21 cellular contexts compared by ENCODE assay signal in the genomic region with DNA sequence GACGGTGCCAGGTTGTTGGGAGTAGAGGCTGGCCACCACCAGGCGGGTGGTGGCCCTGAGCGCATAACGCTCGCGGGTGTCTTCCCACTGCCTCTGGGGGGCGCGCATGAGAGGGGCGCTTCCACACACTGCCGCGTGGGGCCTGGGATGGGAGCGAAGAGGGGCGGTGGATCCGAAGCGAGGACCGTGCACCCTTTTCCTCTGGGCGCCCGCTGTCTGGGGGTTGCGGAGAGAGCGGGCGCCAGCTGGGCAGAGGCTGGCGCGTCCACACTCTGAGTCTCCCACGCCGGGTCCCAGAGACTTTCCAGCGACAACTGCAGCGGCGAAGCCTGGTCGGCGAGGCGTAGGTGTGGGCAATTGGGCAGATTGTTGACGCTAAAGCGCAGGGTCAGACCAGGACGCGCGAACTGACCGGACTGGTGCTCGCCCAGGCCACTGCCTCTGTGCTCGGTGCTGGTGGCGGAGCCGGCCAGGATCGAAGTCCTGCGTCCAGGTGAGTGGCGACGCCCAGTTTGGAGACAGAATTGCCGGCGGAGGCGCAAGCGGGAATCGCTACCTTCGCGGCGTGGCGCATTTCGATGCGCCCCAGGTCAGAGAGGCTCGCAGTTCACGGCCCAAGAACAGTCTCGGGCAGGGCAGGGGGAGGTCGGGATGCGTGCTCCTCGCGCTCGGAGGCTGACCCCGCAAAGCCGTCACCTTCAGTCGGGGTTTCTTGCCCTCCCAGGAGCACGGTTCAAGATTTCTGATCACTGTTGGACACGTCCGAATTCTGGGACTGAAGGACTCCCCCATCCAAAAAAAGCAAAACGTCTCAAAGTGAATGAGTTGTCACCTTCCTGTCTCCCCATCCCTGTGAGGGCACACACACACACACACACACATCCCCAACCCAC. TPM values are rescaled to one million over a fixed set of nuclear protein-coding genes. Genes with fewer than 3 reads are reported as not detected.
"Had no signal": no experiment of that assay in that cellular context is flagged by ENCODE, and none has a peak within 500 bp of the region (broad histone marks: within the 10 kb centered on the region; RNA-seq: fewer than 3 reads in every experiment).

No MANE protein-coding gene starts in this region.

- H3K27ac ChIP-seq: body of pancreas, epithelial cell of prostate, lower lobe of right lung, right atrium auricular region, tibial artery had no signal

- H3K27ac Mint-ChIP-seq: effector memory CD8-positive, alpha-beta T cell; natural killer cell treated with Interleukin-12 subunit alpha and Interleukin-12 subunit beta and Interleukin-15 and Interleukin-18, amount 100 ng/mL, for 72 hours; T-cell had no signal

- H3K4me3 ChIP-seq: body of pancreas, lower lobe of right lung, right atrium auricular region, tibial artery had no signal

- H3K9me3 Mint-ChIP-seq: effector memory CD8-positive, alpha-beta T cell; natural killer cell treated with Interleukin-12 subunit alpha and Interleukin-12 subunit beta and Interleukin-15 and Interleukin-18, amount 100 ng/mL, for 72 hours had no signal

- H3K9me3 ChIP-seq: body of pancreas, lower lobe of right lung, right atrium auricular region, tibial artery had no signal

- H3K4me3 Mint-ChIP-seq: activated naive CD8-positive, alpha-beta T cell treated with anti-CD3 and anti-CD28 coated beads, Interleukin-2, amount 10 ng/mL, durations not matched to agents 7 days and 5 days; natural killer cell treated with Interleukin-12 subunit alpha and Interleukin-12 subunit beta and Interleukin-15 and Interleukin-18, amount 100 ng/mL, for 72 hours; T-cell had no signal

- ATAC-seq: activated CD4-positive, CD25-positive, alpha-beta regulatory T cell treated with anti-CD3 and anti-CD28 coated beads, Interleukin-2, amount 50 U/mL, for 24 hours; body of pancreas; effector memory CD8-positive, alpha-beta T cell; lower lobe of right lung; stimulated activated naive CD8-positive, alpha-beta T cell treated with anti-CD3 and anti-CD28 coated beads, Interleukin-15, Interleukin-2, amounts not matched to agents 100 U/mL and 50 U/mL, for 24 hours; T-cell had no signal

- H3K36me3 Mint-ChIP-seq: activated naive CD8-positive, alpha-beta T cell treated with anti-CD3 and anti-CD28 coated beads, Interleukin-2, amount 10 ng/mL, durations not matched to agents 7 days and 5 days; natural killer cell treated with Interleukin-12 subunit alpha and Interleukin-12 subunit beta and Interleukin-15 and Interleukin-18, amount 100 ng/mL, for 72 hours; T-cell had no signal

- H3K36me3 ChIP-seq: lower lobe of right lung, right atrium auricular region, tibial artery had no signal

- DNase-seq: activated naive CD8-positive, alpha-beta T cell treated with anti-CD3 and anti-CD28 coated beads, Interleukin-2, amount 10 ng/mL, durations not matched to agents 7 days and 5 days; amygdala; body of pancreas; effector memory CD8-positive, alpha-beta T cell; foreskin fibroblast; lower lobe of right lung; stimulated activated CD4-positive, alpha-beta T cell treated with anti-CD3 and anti-CD28 coated beads, Interleukin-12 subunit alpha, Interleukin-12 subunit beta, amount 100 ng/mL, for 4 hours; stimulated activated CD4-positive, alpha-beta T cell treated with anti-CD3 and anti-CD28 coated beads, Interleukin-2, amount 100 ng/mL, for 24 hours; stimulated activated naive CD8-positive, alpha-beta T cell treated with anti-CD3 and anti-CD28 coated beads, Interleukin-15, Interleukin-2, amounts not matched to agents 100 U/mL and 50 U/mL, for 24 hours; substantia nigra; T-cell; tibial artery had no signal

RNA-seq across cellular contexts. Expression of a gene that starts 2.6 kb away (rescaled TPM):
- total RNA-seq: activated naive CD8-positive, alpha-beta T cell treated with anti-CD3 and anti-CD28 coated beads, Interleukin-2, amount 10 ng/mL, durations not matched to agents 7 days and 5 days; body of pancreas; cardiac septum; dermis microvascular lymphatic vessel endothelial cell; glomerular endothelial cell; lower lobe of right lung; natural killer cell treated with Interleukin-12 subunit alpha and Interleukin-12 subunit beta and Interleukin-15 and Interleukin-18, amount 100 ng/mL, for 72 hours; omental fat pad; right atrium auricular region; T-cell had no signal
- polyA plus RNA-seq: keratinocyte had no signal
